In the genomic region with DNA sequence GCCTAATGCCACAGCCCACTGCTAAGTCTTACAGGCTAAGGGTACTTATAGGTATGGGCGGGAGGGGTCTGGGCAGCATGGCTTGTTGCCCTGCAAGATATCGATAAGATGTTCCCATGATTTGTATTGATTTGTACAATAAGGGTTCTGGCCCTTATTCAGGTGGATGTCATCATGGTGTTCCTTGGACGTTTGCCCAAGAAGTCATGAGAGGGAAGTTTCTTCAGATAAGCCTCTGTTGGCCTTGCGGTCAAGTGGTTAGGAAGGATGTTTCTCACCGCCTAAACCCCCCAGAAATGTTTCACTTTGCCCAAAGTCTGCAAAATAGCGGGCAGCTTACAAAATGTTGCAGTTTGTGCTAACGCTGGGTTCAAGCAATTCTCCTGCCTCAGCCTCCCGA, we compare ENCODE assay signal across 1 cellular context.
TF ChIP-seq lines count a peak whose summit lies in the region.

No MANE protein-coding gene starts in this region.

TF ChIP-seq in K562, 482 proteins besides CTCF, POLR2A, EP300 and RAD21 (continued from another document):
- TF ChIP-seq, protein P1, sequence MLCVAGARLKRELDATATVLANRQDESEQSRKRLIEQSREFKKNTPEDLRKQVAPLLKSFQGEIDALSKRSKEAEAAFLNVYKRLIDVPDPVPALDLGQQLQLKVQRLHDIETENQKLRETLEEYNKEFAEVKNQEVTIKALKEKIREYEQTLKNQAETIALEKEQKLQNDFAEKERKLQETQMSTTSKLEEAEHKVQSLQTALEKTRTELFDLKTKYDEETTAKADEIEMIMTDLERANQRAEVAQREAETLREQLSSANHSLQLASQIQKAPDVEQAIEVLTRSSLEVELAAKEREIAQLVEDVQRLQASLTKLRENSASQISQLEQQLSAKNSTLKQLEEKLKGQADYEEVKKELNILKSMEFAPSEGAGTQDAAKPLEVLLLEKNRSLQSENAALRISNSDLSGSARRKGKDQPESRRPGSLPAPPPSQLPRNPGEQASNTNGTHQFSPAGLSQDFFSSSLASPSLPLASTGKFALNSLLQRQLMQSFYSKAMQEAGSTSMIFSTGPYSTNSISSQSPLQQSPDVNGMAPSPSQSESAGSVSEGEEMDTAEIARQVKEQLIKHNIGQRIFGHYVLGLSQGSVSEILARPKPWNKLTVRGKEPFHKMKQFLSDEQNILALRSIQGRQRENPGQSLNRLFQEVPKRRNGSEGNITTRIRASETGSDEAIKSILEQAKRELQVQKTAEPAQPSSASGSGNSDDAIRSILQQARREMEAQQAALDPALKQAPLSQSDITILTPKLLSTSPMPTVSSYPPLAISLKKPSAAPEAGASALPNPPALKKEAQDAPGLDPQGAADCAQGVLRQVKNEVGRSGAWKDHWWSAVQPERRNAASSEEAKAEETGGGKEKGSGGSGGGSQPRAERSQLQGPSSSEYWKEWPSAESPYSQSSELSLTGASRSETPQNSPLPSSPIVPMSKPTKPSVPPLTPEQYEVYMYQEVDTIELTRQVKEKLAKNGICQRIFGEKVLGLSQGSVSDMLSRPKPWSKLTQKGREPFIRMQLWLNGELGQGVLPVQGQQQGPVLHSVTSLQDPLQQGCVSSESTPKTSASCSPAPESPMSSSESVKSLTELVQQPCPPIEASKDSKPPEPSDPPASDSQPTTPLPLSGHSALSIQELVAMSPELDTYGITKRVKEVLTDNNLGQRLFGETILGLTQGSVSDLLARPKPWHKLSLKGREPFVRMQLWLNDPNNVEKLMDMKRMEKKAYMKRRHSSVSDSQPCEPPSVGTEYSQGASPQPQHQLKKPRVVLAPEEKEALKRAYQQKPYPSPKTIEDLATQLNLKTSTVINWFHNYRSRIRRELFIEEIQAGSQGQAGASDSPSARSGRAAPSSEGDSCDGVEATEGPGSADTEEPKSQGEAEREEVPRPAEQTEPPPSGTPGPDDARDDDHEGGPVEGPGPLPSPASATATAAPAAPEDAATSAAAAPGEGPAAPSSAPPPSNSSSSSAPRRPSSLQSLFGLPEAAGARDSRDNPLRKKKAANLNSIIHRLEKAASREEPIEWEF (CRISPR knock-in tag; IDR thresholded peaks at IDR 0.05): peak; percentile 66; the same call in 1 of the 2 replicates
- TF ChIP-seq SOX6 (IDR thresholded peaks at IDR 0.05) (0 out of 2 replicates have a peak, but pooled peaks have one; percentile 28), SMARCE1 (IDR thresholded peaks at IDR 0.05) (peak; percentile 70; the same call in 1 of the 2 replicates), CTBP1 (IDR thresholded peaks at IDR 0.05; ENCODE audit: borderline replicate concordance) (peak; percentile 39; the same call in 1 of the 2 replicates)
- TF ChIP-seq, protein P2, sequence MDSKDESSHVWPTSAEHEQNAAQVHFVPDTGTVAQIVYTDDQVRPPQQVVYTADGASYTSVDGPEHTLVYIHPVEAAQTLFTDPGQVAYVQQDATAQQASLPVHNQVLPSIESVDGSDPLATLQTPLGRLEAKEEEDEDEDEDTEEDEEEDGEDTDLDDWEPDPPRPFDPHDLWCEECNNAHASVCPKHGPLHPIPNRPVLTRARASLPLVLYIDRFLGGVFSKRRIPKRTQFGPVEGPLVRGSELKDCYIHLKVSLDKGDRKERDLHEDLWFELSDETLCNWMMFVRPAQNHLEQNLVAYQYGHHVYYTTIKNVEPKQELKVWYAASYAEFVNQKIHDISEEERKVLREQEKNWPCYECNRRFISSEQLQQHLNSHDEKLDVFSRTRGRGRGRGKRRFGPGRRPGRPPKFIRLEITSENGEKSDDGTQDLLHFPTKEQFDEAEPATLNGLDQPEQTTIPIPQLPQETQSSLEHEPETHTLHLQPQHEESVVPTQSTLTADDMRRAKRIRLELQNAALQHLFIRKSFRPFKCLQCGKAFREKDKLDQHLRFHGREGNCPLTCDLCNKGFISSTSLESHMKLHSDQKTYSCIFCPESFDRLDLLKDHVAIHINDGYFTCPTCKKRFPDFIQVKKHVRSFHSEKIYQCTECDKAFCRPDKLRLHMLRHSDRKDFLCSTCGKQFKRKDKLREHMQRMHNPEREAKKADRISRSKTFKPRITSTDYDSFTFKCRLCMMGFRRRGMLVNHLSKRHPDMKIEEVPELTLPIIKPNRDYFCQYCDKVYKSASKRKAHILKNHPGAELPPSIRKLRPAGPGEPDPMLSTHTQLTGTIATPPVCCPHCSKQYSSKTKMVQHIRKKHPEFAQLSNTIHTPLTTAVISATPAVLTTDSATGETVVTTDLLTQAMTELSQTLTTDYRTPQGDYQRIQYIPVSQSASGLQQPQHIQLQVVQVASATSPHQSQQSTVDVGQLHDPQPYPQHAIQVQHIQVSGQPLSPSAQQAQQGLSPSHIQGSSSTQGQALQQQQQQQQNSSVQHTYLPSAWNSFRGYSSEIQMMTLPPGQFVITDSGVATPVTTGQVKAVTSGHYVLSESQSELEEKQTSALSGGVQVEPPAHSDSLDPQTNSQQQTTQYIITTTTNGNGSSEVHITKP (IDR thresholded peaks at IDR 0.05; ENCODE audit: partially characterized antibody): peak; percentile 36
